In genomic region chr17:75031972-75032895, GRCh38 we compare ENCODE assay signal across 8 cellular contexts. TPM values are rescaled to one million over a fixed set of nuclear protein-coding genes. Genes with fewer than 3 reads are reported as not detected.
A peak's percentile ranks its signal among the peaks of the same experiment; 100 is the strongest.
DNase-seq lines count a peak whose midpoint lies in the region; ATAC-seq and TF ChIP-seq lines count a peak whose summit lies in the region.

No MANE protein-coding gene starts in this region.

- POLR2A ChIA-PET in HEK293T (lab: Yijun Ruan, JAX) = interaction anchor here (0.7 to 5.7 kb wide), 6 partner anchors 20 to 72 kb away, joined by 3 to 53 read pairs (median 4); partner anchors contain the start of genes CDR2L, HID1 and MRPL58

- peak overlapping the region; percentile 22 for H3K4me3 ChIP-seq in epithelial cell of proximal tubule (ENCODE audit: low read depth, low read length)

- CTCF ChIA-PET in HEK293T (lab: Yijun Ruan, JAX) = interaction anchor here (0.9 to 1.8 kb wide), 2 partner anchors 71 to 81 kb away, joined by 4 to 17 read pairs; no protein-coding TSS in a partner anchor

- peak; percentile 89 for DNase-seq in AG08396 (ENCODE audit: low spot score)
- peak; percentile 57 for DNase-seq in HEK293T (ENCODE audit: extremely low spot score)
- peak; percentile 75 for DNase-seq in NCI-H774 (lab: John Stamatoyannopoulos, UW)
- peak; percentile 44 for DNase-seq in activated T-cell treated with anti-CD3 and anti-CD28 coated beads for 24 hours (ENCODE audit: low read depth)
- DNase-seq in epithelial cell of proximal tubule (ENCODE audit: low read depth) = no peak
- DNase-seq in mucosa of gallbladder (ENCODE audit: low spot score) = peak; percentile 72
- peak; percentile 67 for DNase-seq in stimulated activated naive CD8-positive, alpha-beta T cell treated with anti-CD3 and anti-CD28 coated beads, Interleukin-15, Interleukin-2, amounts not matched to agents 100 U/mL and 50 U/mL, for 24 hours

- no peak for TF ChIP-seq CTCF in epithelial cell of proximal tubule (conservative IDR thresholded peaks at IDR 0.05; ENCODE audit: low read depth, low read length)

- no peak for ATAC-seq in stimulated activated naive CD8-positive, alpha-beta T cell treated with anti-CD3 and anti-CD28 coated beads, Interleukin-15, Interleukin-2, amounts not matched to agents 100 U/mL and 50 U/mL, for 24 hours
- no peak for ATAC-seq in GM21360 (IDR thresholded peaks at IDR 0.05; ENCODE audit: unreplicated experiment)

TF ChIP-seq in HEK293T, 16 proteins besides CTCF, POLR2A, EP300 and RAD21:
- TF ChIP-seq PKNOX1 (IDR thresholded peaks at IDR 0.05) (peak; percentile 42; the same call in 1 of the 2 replicates), HDGF (IDR thresholded peaks at IDR 0.05; ENCODE audit: borderline replicate concordance) (no peak), BHLHE40 (IDR thresholded peaks at IDR 0.05; ENCODE audit: borderline replicate concordance) (no peak), FOXM1 (IDR thresholded peaks at IDR 0.05; ENCODE audit: borderline replicate concordance) (no peak), TARDBP (IDR thresholded peaks at IDR 0.05) (no peak), ARNT (IDR thresholded peaks at IDR 0.05) (no peak), ELF4 (IDR thresholded peaks at IDR 0.05) (no peak)
TF ChIP-seq in HEK293T: peak in this region for 1.

RNA-seq across cellular contexts. Expression of gene ATP5PD, which starts 14.5 kb away (rescaled TPM):
- 232 and 360 TPM in 2 replicates for total RNA-seq in epithelial cell of proximal tubule
- total RNA-seq in mucosa of gallbladder = 226 TPM

RNA-seq across cellular contexts. Expression of gene KCTD2, which starts 14.8 kb away (rescaled TPM):
- total RNA-seq in epithelial cell of proximal tubule = 15.8 and 19.2 TPM in 2 replicates
- 28.3 TPM for total RNA-seq in mucosa of gallbladder

RNA-seq across cellular contexts. Expression of gene MRPL58, which starts 19.8 kb away (rescaled TPM):
- total RNA-seq in epithelial cell of proximal tubule (52.2 and 113 TPM in 2 replicates), mucosa of gallbladder (16.7 TPM)

RNA-seq across cellular contexts. Expression of gene CDR2L, which starts 44.8 kb away (rescaled TPM):
- total RNA-seq in epithelial cell of proximal tubule (38.9 and 64.4 TPM in 2 replicates), mucosa of gallbladder (83.8 TPM)

RNA-seq across cellular contexts. Expression of gene SLC16A5, which starts 55.5 kb away (rescaled TPM):
- total RNA-seq in epithelial cell of proximal tubule (15.1 and 15.9 TPM in 2 replicates), mucosa of gallbladder (19.9 TPM)
